In the genomic region with DNA sequence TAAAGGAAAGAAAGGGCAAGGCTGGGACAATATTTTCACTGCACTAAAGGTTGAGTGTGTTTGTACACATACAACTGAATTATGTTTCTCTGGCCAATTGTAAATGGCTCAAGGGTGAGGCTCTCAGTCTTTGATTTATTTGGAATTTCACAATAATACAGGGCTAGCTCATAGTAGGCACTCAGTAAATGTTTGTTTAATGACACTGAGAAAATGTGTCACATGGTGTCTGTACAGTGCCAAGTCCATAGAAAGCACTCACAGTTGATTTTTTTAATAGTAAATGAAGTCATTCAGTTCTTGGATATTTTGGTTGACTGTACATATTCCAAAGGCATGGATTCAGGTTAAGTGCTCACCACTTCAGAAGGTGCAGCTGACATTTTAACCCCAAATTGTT, we compare ENCODE assay signal across 24 cellular contexts.
"Had no signal": no experiment of that assay in that cellular context is flagged by ENCODE, and none has a peak within 500 bp of the region (broad histone marks: within the 10 kb centered on the region; RNA-seq: fewer than 3 reads in every experiment).

No MANE protein-coding gene starts in this region.

- DNase-seq: activated CD4-positive, alpha-beta memory T cell treated with anti-CD3 and anti-CD28 coated beads, Interleukin-2, amount 10 ng/mL, durations not matched to agents 7 days and 5 days; activated CD4-positive, alpha-beta T cell treated with anti-CD3 and anti-CD28 coated beads for 48 hours; activated CD4-positive, CD25-positive, alpha-beta regulatory T cell; activated CD8-positive, alpha-beta memory T cell treated with anti-CD3 and anti-CD28 coated beads, Interleukin-2, amount 10 ng/mL, durations not matched to agents 7 days and 5 days; activated naive CD4-positive, alpha-beta T cell; activated naive CD8-positive, alpha-beta T cell treated with anti-CD3 and anti-CD28 coated beads for 36 hours; activated T-cell treated with anti-CD3 and anti-CD28 coated beads, Interleukin-2, amount 50 U/mL, for 1 hour; amniotic stem cell; central memory CD4-positive, alpha-beta T cell; heart right ventricle; nephron progenitor cell; nucleus accumbens; stimulated activated CD4-positive, alpha-beta T cell treated with anti-CD3 and anti-CD28 coated beads, Interleukin-2, amount 100 ng/mL, for 24 hours; stimulated activated naive CD8-positive, alpha-beta T cell treated with anti-CD3 and anti-CD28 coated beads, Interleukin-15, Interleukin-2, amounts not matched to agents 100 U/mL and 50 U/mL, for 24 hours; substantia nigra; T-cell; T-helper 9 cell; uterus had no signal

- H3K4me1 Mint-ChIP-seq: activated CD4-positive, alpha-beta memory T cell treated with anti-CD3 and anti-CD28 coated beads, Interleukin-2, amount 10 ng/mL, durations not matched to agents 7 days and 5 days; activated CD8-positive, alpha-beta memory T cell treated with anti-CD3 and anti-CD28 coated beads, Interleukin-2, amount 10 ng/mL, durations not matched to agents 7 days and 5 days; activated naive CD8-positive, alpha-beta T cell treated with anti-CD3 and anti-CD28 coated beads for 36 hours; activated T-helper 17 cell treated with anti-CD3 and anti-CD28 coated beads, Interleukin-2, amount 50 U/mL, for 72 hours; T-cell had no signal

- H3K36me3 Mint-ChIP-seq: activated CD8-positive, alpha-beta memory T cell treated with anti-CD3 and anti-CD28 coated beads, Interleukin-2, amount 10 ng/mL, durations not matched to agents 7 days and 5 days; activated naive CD8-positive, alpha-beta T cell treated with anti-CD3 and anti-CD28 coated beads for 36 hours; T-cell had no signal

- H3K27ac ChIP-seq: esophagus muscularis mucosa, gastroesophageal sphincter, heart right ventricle, right atrium auricular region, tibial nerve, uterus had no signal

- H3K4me3 Mint-ChIP-seq: activated CD4-positive, alpha-beta memory T cell treated with anti-CD3 and anti-CD28 coated beads, Interleukin-2, amount 10 ng/mL, durations not matched to agents 7 days and 5 days; activated CD8-positive, alpha-beta memory T cell treated with anti-CD3 and anti-CD28 coated beads, Interleukin-2, amount 10 ng/mL, durations not matched to agents 7 days and 5 days; activated naive CD8-positive, alpha-beta T cell treated with anti-CD3 and anti-CD28 coated beads for 36 hours; activated T-helper 17 cell treated with anti-CD3 and anti-CD28 coated beads, Interleukin-2, amount 50 U/mL, for 72 hours; nephron progenitor cell; T-cell had no signal

- H3K27me3 Mint-ChIP-seq: activated CD4-positive, alpha-beta memory T cell treated with anti-CD3 and anti-CD28 coated beads, Interleukin-2, amount 10 ng/mL, durations not matched to agents 7 days and 5 days; activated CD8-positive, alpha-beta memory T cell treated with anti-CD3 and anti-CD28 coated beads, Interleukin-2, amount 10 ng/mL, durations not matched to agents 7 days and 5 days; activated naive CD8-positive, alpha-beta T cell treated with anti-CD3 and anti-CD28 coated beads for 36 hours; activated T-helper 17 cell treated with anti-CD3 and anti-CD28 coated beads, Interleukin-2, amount 50 U/mL, for 72 hours; progenitor cell of endocrine pancreas had no signal

- ATAC-seq: activated CD8-positive, alpha-beta memory T cell treated with anti-CD3 and anti-CD28 coated beads, Interleukin-2, amount 10 ng/mL, durations not matched to agents 7 days and 5 days; activated T-helper 17 cell treated with anti-CD3 and anti-CD28 coated beads, Interleukin-2, amount 50 U/mL, for 72 hours; gastroesophageal sphincter; heart right ventricle; stimulated activated naive CD8-positive, alpha-beta T cell treated with anti-CD3 and anti-CD28 coated beads, Interleukin-15, Interleukin-2, amounts not matched to agents 100 U/mL and 50 U/mL, for 24 hours; T-cell had no signal

- H3K4me3 ChIP-seq: esophagus muscularis mucosa, gastroesophageal sphincter, heart right ventricle, right atrium auricular region, tibial nerve, uterus had no signal

- H3K27me3 ChIP-seq: esophagus muscularis mucosa, gastroesophageal sphincter, right atrium auricular region, uterus had no signal

- H3K9me3 ChIP-seq: esophagus muscularis mucosa, gastroesophageal sphincter, heart right ventricle, right atrium auricular region, tibial nerve, uterus had no signal

- H3K4me1 ChIP-seq: esophagus muscularis mucosa, gastroesophageal sphincter, heart right ventricle, right atrium auricular region, tibial nerve, uterus had no signal

- H3K9me3 Mint-ChIP-seq: activated CD4-positive, alpha-beta memory T cell treated with anti-CD3 and anti-CD28 coated beads, Interleukin-2, amount 10 ng/mL, durations not matched to agents 7 days and 5 days; activated naive CD8-positive, alpha-beta T cell treated with anti-CD3 and anti-CD28 coated beads for 36 hours; activated T-helper 17 cell treated with anti-CD3 and anti-CD28 coated beads, Interleukin-2, amount 50 U/mL, for 72 hours; T-cell had no signal

- H3K27ac Mint-ChIP-seq: activated CD4-positive, alpha-beta memory T cell treated with anti-CD3 and anti-CD28 coated beads, Interleukin-2, amount 10 ng/mL, durations not matched to agents 7 days and 5 days; activated CD8-positive, alpha-beta memory T cell treated with anti-CD3 and anti-CD28 coated beads, Interleukin-2, amount 10 ng/mL, durations not matched to agents 7 days and 5 days; activated naive CD8-positive, alpha-beta T cell treated with anti-CD3 and anti-CD28 coated beads for 36 hours; activated T-helper 17 cell treated with anti-CD3 and anti-CD28 coated beads, Interleukin-2, amount 50 U/mL, for 72 hours; nephron progenitor cell; progenitor cell of endocrine pancreas; T-cell had no signal

- H3K36me3 ChIP-seq: esophagus muscularis mucosa, gastroesophageal sphincter, heart right ventricle, right atrium auricular region, tibial nerve, uterus had no signal
